1 cellular context compared by ENCODE assay signal in genomic region chr7:83162402-83163256, GRCh38.
TF ChIP-seq lines count a peak whose summit lies in the region.

Gene PCLO (minus strand): TSS chr7:83162884. CDS start chr7:83162592, 292 bp downstream.

TF ChIP-seq in HepG2, 621 proteins besides CTCF, POLR2A, EP300 and RAD21 (continued from another document):
- TF ChIP-seq ZNF609 (CRISPR knock-in tag; IDR thresholded peaks at IDR 0.05; ENCODE audit: borderline replicate concordance) (no peak), RBFOX2 (IDR thresholded peaks at IDR 0.05; ENCODE audit: low read depth, low read length) (0 out of 2 replicates have a peak, but pooled peaks have one; percentile 27), MBD4 (IDR thresholded peaks at IDR 0.05; ENCODE audit: borderline replicate concordance, low read length) (no peak), SNAPC4 (CRISPR knock-in tag; IDR thresholded peaks at IDR 0.05) (no peak), XRCC5 (optimal IDR thresholded peaks at IDR 0.05; ENCODE audit: low read length) (peak; percentile 14), ZSCAN29 (CRISPR knock-in tag; conservative IDR thresholded peaks at IDR 0.05) (0 out of 2 replicates have a peak, but pooled peaks have one; percentile 28), ZNF646 (CRISPR knock-in tag; IDR thresholded peaks at IDR 0.05) (no peak), ZNF350 (CRISPR knock-in tag; IDR thresholded peaks at IDR 0.05; ENCODE audit: borderline replicate concordance, low read depth) (peak; percentile 50; the same call in 1 of the 2 replicates), ZSCAN21 (CRISPR knock-in tag; IDR thresholded peaks at IDR 0.05; ENCODE audit: borderline replicate concordance) (peak; percentile 42; the same call in 1 of the 2 replicates), ZNF543 (CRISPR knock-in tag; IDR thresholded peaks at IDR 0.05) (peak; percentile 34; the same call in 1 of the 2 replicates), E2F2 (CRISPR knock-in tag; IDR thresholded peaks at IDR 0.05; ENCODE audit: borderline replicate concordance) (no peak), SAP130 (CRISPR knock-in tag; IDR thresholded peaks at IDR 0.05; ENCODE audit: low read depth) (peak; percentile 40; the same call in 1 of the 2 replicates), KDM5B (CRISPR knock-in tag; IDR thresholded peaks at IDR 0.05; ENCODE audit: borderline replicate concordance) (peak; percentile 73; the same call in 1 of the 2 replicates), HOXA9 (CRISPR knock-in tag; IDR thresholded peaks at IDR 0.05; ENCODE audit: borderline replicate concordance) (peak; percentile 55; the same call in 1 of the 2 replicates), RARG (CRISPR knock-in tag; IDR thresholded peaks at IDR 0.05; ENCODE audit: low read depth) (no peak), ARID4A (CRISPR knock-in tag; IDR thresholded peaks at IDR 0.05; ENCODE audit: borderline replicate concordance) (peak; percentile 75; the same call in 1 of the 2 replicates), MXD1 (CRISPR knock-in tag; IDR thresholded peaks at IDR 0.05) (0 out of 2 replicates have a peak, but pooled peaks have one; percentile 60)
